In the genomic region with DNA sequence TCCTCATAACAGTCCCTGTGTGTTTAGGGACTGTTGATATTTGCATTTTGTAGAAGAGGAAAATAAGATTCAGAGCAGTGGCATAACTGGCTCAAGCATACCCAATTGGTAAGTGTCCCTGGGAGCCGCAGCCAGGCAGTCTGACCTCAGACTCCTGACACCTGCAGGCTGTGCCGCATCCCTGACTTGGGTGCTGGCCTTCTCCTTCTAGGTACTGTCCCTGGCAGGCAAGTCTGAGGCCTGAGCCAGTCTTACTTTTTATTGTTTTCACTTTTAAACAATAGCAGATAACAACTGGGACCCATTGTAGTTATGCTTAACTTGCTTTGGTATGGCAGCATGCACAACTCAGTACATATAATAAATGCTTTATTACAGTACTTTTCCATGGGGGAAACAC, we compare ENCODE assay signal across 15 cellular contexts.
DNase-seq lines count a peak whose midpoint lies in the region; ATAC-seq and TF ChIP-seq lines count a peak whose summit lies in the region.
"Had no signal": no experiment of that assay in that cellular context is flagged by ENCODE, and none has a peak within 500 bp of the region (broad histone marks: within the 10 kb centered on the region; RNA-seq: fewer than 3 reads in every experiment).

No MANE protein-coding gene starts in this region.

- ATAC-seq in Right ventricle myocardium inferior = no peak
- ATAC-seq: CD8-positive, alpha-beta T cell; HCT116 had no signal

- H3K36me3 ChIP-seq in esophagus muscularis mucosa = no peaks in the 10 kb centered on the region
- H3K36me3 ChIP-seq in sigmoid colon = no peaks in the 10 kb centered on the region
- no peaks in the 10 kb centered on the region for H3K36me3 ChIP-seq in spleen
- H3K36me3 ChIP-seq in smooth muscle cell (ENCODE audit: low read depth) = no peaks in the 10 kb centered on the region
- H3K36me3 ChIP-seq: BLaER1 had no signal

- H2AFZ ChIP-seq in smooth muscle cell (ENCODE audit: low read depth) = no peak overlapping the region

- DNase-seq in LNCaP clone FGC (ENCODE audit: low read depth) = peak; percentile 52
- DNase-seq in esophagus muscularis mucosa (ENCODE audit: extremely low spot score) = peak; percentile 55
- DNase-seq in sigmoid colon = no peak
- no peak for DNase-seq in Right ventricle myocardium inferior (ENCODE audit: missing footprints)
- no peak for DNase-seq in spleen
- DNase-seq in smooth muscle cell (lab: John Stamatoyannopoulos, UW; ENCODE audit: unreplicated experiment) = no peak
- DNase-seq: Caco-2; CD4-positive, CD25-positive, alpha-beta regulatory T cell; CD8-positive, alpha-beta T cell; DMS153; DND-41; H9 had no signal

- H3K9me3 ChIP-seq in esophagus muscularis mucosa (no peaks in the 10 kb centered on the region), sigmoid colon (no peaks in the 10 kb centered on the region), spleen (no peaks in the 10 kb centered on the region), smooth muscle cell (replicated peaks; ENCODE audit: low read depth) (no peaks in the 10 kb centered on the region)
- H3K9me3 ChIP-seq: BLaER1, Caco-2 had no signal

- no peaks in the 10 kb centered on the region for H3F3A ChIP-seq in smooth muscle cell (ENCODE audit: low read depth)

- 100% methylated on average over 2 of the region's 2 CpGs for WGBS in esophagus muscularis mucosa
- WGBS in sigmoid colon, 2 donors = 52 to 90% methylated on average over 2 of the region's 2 CpGs
- WGBS in spleen, 5 donors = 92 to 100% (median 98%) methylated on average over 2 of the region's 2 CpGs
- WGBS in smooth muscle cell (ENCODE audit: low lambda C conversion rate) = 91% methylated on average over 2 of the region's 2 CpGs

- H3K9ac ChIP-seq in smooth muscle cell (ENCODE audit: low read depth) = no peak overlapping the region
- H3K9ac ChIP-seq: BLaER1 had no signal

- TF ChIP-seq CTCF in LNCaP clone FGC (IDR thresholded peaks at IDR 0.05; ENCODE audit: control insufficient read depth, extremely low read depth, insufficient read depth) (peak; percentile 34; the same call in 1 of the 2 replicates), esophagus muscularis mucosa (IDR thresholded peaks at IDR 0.05) (no peak), sigmoid colon (IDR thresholded peaks at IDR 0.05) (no peak), spleen (IDR thresholded peaks at IDR 0.05 in 8 of 11, conservative IDR thresholded peaks at IDR 0.05 in 3 of 11) (no peak), smooth muscle cell (IDR thresholded peaks at IDR 0.05; ENCODE audit: borderline replicate concordance, insufficient read depth, poor library complexity, severe bottlenecking) (no peak)

- H3K4me1 ChIP-seq in esophagus muscularis mucosa = peaks cover 0 to 38% (median 24%) of the 10 kb centered on the region in 4 donors
- peaks cover 0 to 56% (median 38%) of the 10 kb centered on the region in 4 donors for H3K4me1 ChIP-seq in sigmoid colon
- H3K4me1 ChIP-seq in spleen = no peaks in the 10 kb centered on the region
- no peaks in the 10 kb centered on the region for H3K4me1 ChIP-seq in smooth muscle cell (ENCODE audit: low read depth)
- H3K4me1 ChIP-seq: BLaER1, Caco-2 had no signal

- H3K27me3 ChIP-seq in esophagus muscularis mucosa = no peaks in the 10 kb centered on the region
- H3K27me3 ChIP-seq in sigmoid colon = no peaks in the 10 kb centered on the region
- H3K27me3 ChIP-seq in spleen (replicated peaks in 1 of 7) = no peaks in the 10 kb centered on the region
- no peaks in the 10 kb centered on the region for H3K27me3 ChIP-seq in smooth muscle cell (ENCODE audit: low read depth)
- H3K27me3 ChIP-seq: BLaER1 had no signal

- no peak for TF ChIP-seq EP300 in esophagus muscularis mucosa (IDR thresholded peaks at IDR 0.05)
- no peak for TF ChIP-seq EP300 in sigmoid colon (IDR thresholded peaks at IDR 0.05)

- H3K27ac ChIP-seq in esophagus muscularis mucosa (replicated peaks in 1 of 4) (no peak overlapping the region), sigmoid colon (peak overlapping the region in 3 of 4 donors; percentile 47 to 73 (median 62)), spleen (no peak overlapping the region), smooth muscle cell (ENCODE audit: low read depth) (no peak overlapping the region)
- H3K27ac ChIP-seq: BLaER1, C4-2B had no signal

- H3K79me2 ChIP-seq in smooth muscle cell (ENCODE audit: low read depth) = no peaks in the 10 kb centered on the region

- no peak overlapping the region for H3K4me2 ChIP-seq in smooth muscle cell
- H3K4me2 ChIP-seq: BLaER1 had no signal

- no peak overlapping the region for H3K4me3 ChIP-seq in LNCaP clone FGC (ENCODE audit: low read depth, low read length)
- H3K4me3 ChIP-seq in esophagus muscularis mucosa = no peak overlapping the region
- H3K4me3 ChIP-seq in sigmoid colon = no peak overlapping the region
- no peak overlapping the region for H3K4me3 ChIP-seq in spleen
- no peak overlapping the region for H3K4me3 ChIP-seq in smooth muscle cell
- H3K4me3 ChIP-seq: BLaER1 had no signal

- intact Hi-C loops in esophagus muscularis mucosa (cut with DNase I) = no loop called here
- intact Hi-C loops in sigmoid colon (cut with DNase I) = no loop called here
- intact Hi-C loops in Right ventricle myocardium inferior (cut with DNase I) = no loop called here
- intact Hi-C loops in spleen (cut with DNase I; ENCODE audit: low total_unique reads) = no loop called here

- H4K20me1 ChIP-seq in smooth muscle cell (ENCODE audit: low read depth) = no peaks in the 10 kb centered on the region
- H4K20me1 ChIP-seq: BLaER1 had no signal

- no peak for TF ChIP-seq POLR2A in esophagus muscularis mucosa (IDR thresholded peaks at IDR 0.05; ENCODE audit: low read depth)
- no peak for TF ChIP-seq POLR2A in sigmoid colon (IDR thresholded peaks at IDR 0.05)
- no peak for TF ChIP-seq POLR2A in spleen (IDR thresholded peaks at IDR 0.05)

Comparison
In these comparisons a context has a peak if more than half of its experiments do, and no peak if none do; other contexts are left out.
1. DNase-seq: peak in LNCaP clone FGC (single experiment) and esophagus muscularis mucosa (single experiment); none in sigmoid colon (single experiment), Right ventricle myocardium inferior (single experiment), spleen (single experiment) and smooth muscle cell (single experiment).
2. H3K27ac ChIP-seq: peak in sigmoid colon (3 of 4); none in esophagus muscularis mucosa (0 of 4), spleen (0 of 8) and smooth muscle cell (single experiment).